ENCODE assay signal across 27 cellular contexts in the genomic region with DNA sequence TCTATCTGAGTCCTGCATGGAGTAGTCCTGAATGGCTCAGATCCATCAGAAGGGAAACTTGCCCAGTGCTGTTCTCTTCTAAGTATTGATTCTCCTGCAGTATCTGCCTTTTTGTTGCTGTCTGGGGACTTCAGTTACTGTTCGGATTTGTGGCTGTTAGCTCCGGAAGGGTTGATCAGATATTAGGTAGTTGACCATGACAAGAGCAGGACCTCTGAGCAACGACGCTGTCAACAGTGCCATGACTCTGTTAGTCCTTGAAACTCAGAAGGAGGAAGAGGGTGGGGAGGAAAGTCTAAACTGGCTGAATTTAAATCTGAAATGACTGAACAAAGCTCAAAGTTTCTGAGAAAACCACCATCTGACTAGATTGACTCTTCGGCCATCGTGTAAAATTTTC. TPM values are rescaled to one million over a fixed set of nuclear protein-coding genes. Genes with fewer than 3 reads are reported as not detected.
"Had no signal": no experiment of that assay in that cellular context is flagged by ENCODE, and none has a peak within 500 bp of the region (broad histone marks: within the 10 kb centered on the region; RNA-seq: fewer than 3 reads in every experiment).

No MANE protein-coding gene starts in this region.

- H3K4me1 ChIP-seq: ascending aorta, esophagus muscularis mucosa, heart right ventricle, right lobe of liver, upper lobe of left lung had no signal

- H3K9me3 ChIP-seq: ascending aorta, esophagus muscularis mucosa, heart right ventricle, neutrophil, right lobe of liver, upper lobe of left lung had no signal

- H3K4me1 Mint-ChIP-seq: mesothelial cell of epicardium, T-helper 17 cell had no signal

- H3K27me3 ChIP-seq: ascending aorta, cardiac muscle cell, right lobe of liver, upper lobe of left lung had no signal

- H3K36me3 Mint-ChIP-seq: activated naive CD8-positive, alpha-beta T cell; brain; mesothelial cell of epicardium; naive B cell; stimulated activated memory B cell treated with anti-CD40 and anti-IgM and Interleukin-4, amounts not matched to agents 10 μg/mL and 1 μg/mL and 100 μg/mL, for 72 hours had no signal

- DNase-seq: activated CD4-positive, alpha-beta T cell treated with anti-CD3 and anti-CD28 coated beads for 36 hours; activated CD4-positive, alpha-beta T cell treated with anti-CD3 and anti-CD28 coated beads, Interleukin-2, amount 50 U/mL, for 4 hours; activated CD4-positive, CD25-positive, alpha-beta regulatory T cell; activated CD8-positive, alpha-beta memory T cell treated with anti-CD3 and anti-CD28 coated beads for 24 hours; activated effector memory CD4-positive, alpha-beta T cell treated with Interleukin-2 at 50 U/mL for 16 hours; activated naive CD4-positive, alpha-beta T cell treated with Interleukin-2 at 50 U/mL for 16 hours; foreskin melanocyte; heart right ventricle; naive B cell; nephron progenitor cell; stimulated activated CD4-positive, alpha-beta T cell treated with anti-CD3 and anti-CD28 coated beads, Interleukin-4, amount 100 ng/mL, for 24 hours; stimulated activated naive CD8-positive, alpha-beta T cell treated with anti-CD3 and anti-CD28 coated beads, Interleukin-15, amount 100 ng/mL, for 72 hours; substantia nigra; T-helper 17 cell; T1000; upper lobe of left lung had no signal

- H3K27ac ChIP-seq: ascending aorta, cardiac muscle cell, esophagus muscularis mucosa, heart right ventricle, neutrophil, right lobe of liver, skin epidermis, upper lobe of left lung had no signal

- H3K4me3 ChIP-seq: ascending aorta, cardiac muscle cell, esophagus muscularis mucosa, heart right ventricle, right lobe of liver, skin epidermis, upper lobe of left lung had no signal

- H3K27me3 Mint-ChIP-seq: activated naive CD8-positive, alpha-beta T cell; stimulated activated naive CD8-positive, alpha-beta T cell treated with anti-CD3 and anti-CD28 coated beads, Interleukin-15, amount 100 ng/mL, for 72 hours had no signal

- ATAC-seq: activated CD4-positive, alpha-beta T cell treated with anti-CD3 and anti-CD28 coated beads for 36 hours; heart right ventricle; right lobe of liver; stimulated activated memory B cell treated with anti-CD40 and anti-IgM and Interleukin-4, amounts not matched to agents 10 μg/mL and 1 μg/mL and 100 μg/mL, for 72 hours; stimulated activated naive CD8-positive, alpha-beta T cell treated with anti-CD3 and anti-CD28 coated beads, Interleukin-15, amount 100 ng/mL, for 72 hours; T-helper 17 cell had no signal

- H3K9me3 Mint-ChIP-seq: mesothelial cell of epicardium; naive B cell; nephron progenitor cell; stimulated activated memory B cell treated with anti-CD40 and anti-IgM and Interleukin-4, amounts not matched to agents 10 μg/mL and 1 μg/mL and 100 μg/mL, for 72 hours; stimulated activated naive CD8-positive, alpha-beta T cell treated with anti-CD3 and anti-CD28 coated beads, Interleukin-15, amount 100 ng/mL, for 72 hours had no signal

- H3K36me3 ChIP-seq: ascending aorta, cardiac muscle cell, esophagus muscularis mucosa, heart right ventricle, neutrophil, right lobe of liver, upper lobe of left lung had no signal

- H3K4me3 Mint-ChIP-seq: activated CD4-positive, alpha-beta T cell treated with anti-CD3 and anti-CD28 coated beads for 36 hours; activated naive CD8-positive, alpha-beta T cell; brain; mesothelial cell of epicardium; naive B cell; nephron progenitor cell; stimulated activated memory B cell treated with anti-CD40 and anti-IgM and Interleukin-4, amounts not matched to agents 10 μg/mL and 1 μg/mL and 100 μg/mL, for 72 hours; stimulated activated naive CD8-positive, alpha-beta T cell treated with anti-CD3 and anti-CD28 coated beads, Interleukin-15, amount 100 ng/mL, for 72 hours; T-helper 17 cell had no signal

- H3K27ac Mint-ChIP-seq: activated CD4-positive, alpha-beta T cell treated with anti-CD3 and anti-CD28 coated beads for 36 hours; activated naive CD8-positive, alpha-beta T cell; brain; mesothelial cell of epicardium; nephron progenitor cell; progenitor cell of endocrine pancreas; stimulated activated memory B cell treated with anti-CD40 and anti-IgM and Interleukin-4, amounts not matched to agents 10 μg/mL and 1 μg/mL and 100 μg/mL, for 72 hours; T-helper 17 cell had no signal

RNA-seq across cellular contexts. Expression of gene CCNE1, which starts 42.2 kb away (rescaled TPM):
- total RNA-seq: ascending aorta had no signal
